In the genomic region with DNA sequence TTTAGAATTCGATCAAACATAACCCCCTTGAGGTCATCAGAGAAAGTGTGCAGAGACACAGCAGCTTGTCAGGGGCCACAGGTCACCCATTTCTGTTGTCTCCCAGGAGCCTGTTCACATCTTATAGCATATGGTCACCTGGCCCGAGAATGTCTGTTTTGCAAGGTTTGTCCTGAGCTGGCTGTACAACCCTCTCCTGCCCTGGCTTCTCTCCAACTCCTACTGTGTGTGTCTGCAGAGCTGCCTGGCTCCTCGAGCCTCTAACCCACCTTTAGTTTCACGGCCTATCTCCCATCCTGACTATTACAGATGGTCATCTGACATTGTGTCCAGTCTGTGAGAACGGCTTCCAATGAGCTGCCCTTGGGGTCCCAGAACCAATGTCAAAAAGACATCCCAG, we compare ENCODE assay signal across 18 cellular contexts.
A peak's percentile ranks its signal among the peaks of the same experiment; 100 is the strongest.
DNase-seq lines count a peak whose midpoint lies in the region; ATAC-seq and TF ChIP-seq lines count a peak whose summit lies in the region.
"Had no signal": no experiment of that assay in that cellular context is flagged by ENCODE, and none has a peak within 500 bp of the region (broad histone marks: within the 10 kb centered on the region; RNA-seq: fewer than 3 reads in every experiment).

No MANE protein-coding gene starts in this region.

- CTCF ChIA-PET in WTC11 (lab: Charles Lee) = interaction anchor here (0.7 to 3.9 kb wide), 2 partner anchors 11 to 185 kb away, joined by 3 to 20 read pairs; no protein-coding TSS in a partner anchor

- H3K4me2 ChIP-seq in neural progenitor cell = no peak overlapping the region

- H3K4me1 Mint-ChIP-seq in WTC11 (peaks cover 13% of the 10 kb centered on the region), neural progenitor cell (peaks cover 20% of the 10 kb centered on the region)
- H3K4me1 Mint-ChIP-seq in activated T-helper 1 cell treated with anti-CD3 and anti-CD28 coated beads, Interleukin-12 subunit alpha, Interleukin-12 subunit beta, Interleukin-2, Interleukin-4 antibody, amounts not matched to agents 30 ng/mL and 10 ng/mL and 1 ng/mL, durations not matched to agents 14 hours and 24 hours and 36 hours (ENCODE audit: low read depth) = no peaks in the 10 kb centered on the region
- H3K4me1 Mint-ChIP-seq: CD4-positive, CD25-positive, alpha-beta regulatory T cell; CD8-positive, alpha-beta memory T cell; IgD-negative memory B cell had no signal

- H3K4me3 Mint-ChIP-seq in WTC11 (no peak overlapping the region), neural progenitor cell (no peak overlapping the region)
- H3K4me3 Mint-ChIP-seq in activated T-helper 1 cell treated with anti-CD3 and anti-CD28 coated beads, Interleukin-12 subunit alpha, Interleukin-12 subunit beta, Interleukin-2, Interleukin-4 antibody, amounts not matched to agents 30 ng/mL and 10 ng/mL and 1 ng/mL, durations not matched to agents 14 hours and 24 hours and 36 hours = no peak overlapping the region
- H3K4me3 Mint-ChIP-seq: CD4-positive, CD25-positive, alpha-beta regulatory T cell; CD8-positive, alpha-beta memory T cell; IgD-negative memory B cell had no signal

- H3F3A ChIP-seq in neural progenitor cell (ENCODE audit: low read depth) = no peaks in the 10 kb centered on the region

- POLR2A ChIA-PET in WTC11 (lab: Charles Lee) = no interaction called here

- H3K27ac ChIP-seq in neural progenitor cell = no peak overlapping the region
- H3K27ac ChIP-seq: GM23248 had no signal

- no peaks in the 10 kb centered on the region for H3K36me3 ChIP-seq in neural progenitor cell
- H3K36me3 ChIP-seq: BE2C had no signal

- TF ChIP-seq POLR2A in GM18505 (IDR thresholded peaks at IDR 0.05; ENCODE audit: borderline replicate concordance, extremely low read depth, insufficient read depth, insufficient read length) = no peak

- no peak overlapping the region for H3K4me3 ChIP-seq in neural progenitor cell
- H3K4me3 ChIP-seq: GM23248 had no signal

- DNase-seq in NCI-H69 (lab: John Stamatoyannopoulos, UW) = peak; percentile 60
- DNase-seq in WTC11 (ENCODE audit: low spot score) = no peak
- DNase-seq in cerebellum (ENCODE audit: low spot score) = peak; percentile 50
- DNase-seq in neural progenitor cell (ENCODE audit: low spot score) = no peak
- DNase-seq in activated T-helper 1 cell treated with anti-CD3 and anti-CD28 coated beads, Interleukin-12 subunit alpha, Interleukin-12 subunit beta, Interleukin-2, Interleukin-4 antibody, amounts not matched to agents 30 ng/mL and 10 ng/mL and 1 ng/mL, durations not matched to agents 14 hours and 24 hours and 36 hours (ENCODE audit: low spot score) = no peak
- DNase-seq: ACHN; BE2C; CD4-positive, CD25-positive, alpha-beta regulatory T cell; CD8-positive, alpha-beta memory T cell; COR-L47; GDM1; GM23248; HCEC 1CT; KBM-7 had no signal

- no peaks in the 10 kb centered on the region for H3K9me3 ChIP-seq in neural progenitor cell (ENCODE audit: low read depth)

- H2AFZ ChIP-seq in neural progenitor cell (replicated peaks) = no peak overlapping the region
- H2AFZ ChIP-seq: GM23248 had no signal

- no peaks in the 10 kb centered on the region for H3K79me2 ChIP-seq in neural progenitor cell (ENCODE audit: low read depth)

- peaks cover under 1% of the 10 kb centered on the region; the same call in 1 of the 2 replicates for H3K36me3 Mint-ChIP-seq in WTC11
- H3K36me3 Mint-ChIP-seq in neural progenitor cell = peaks cover 27% of the 10 kb centered on the region
- H3K36me3 Mint-ChIP-seq in activated T-helper 1 cell treated with anti-CD3 and anti-CD28 coated beads, Interleukin-12 subunit alpha, Interleukin-12 subunit beta, Interleukin-2, Interleukin-4 antibody, amounts not matched to agents 30 ng/mL and 10 ng/mL and 1 ng/mL, durations not matched to agents 14 hours and 24 hours and 36 hours (ENCODE audit: low read depth) = no peaks in the 10 kb centered on the region
- H3K36me3 Mint-ChIP-seq: CD4-positive, CD25-positive, alpha-beta regulatory T cell; CD8-positive, alpha-beta memory T cell; IgD-negative memory B cell had no signal

- no peaks in the 10 kb centered on the region for H3K27me3 ChIP-seq in neural progenitor cell
- H3K27me3 ChIP-seq: BE2C had no signal

- ATAC-seq in WTC11 (no peak), GM18505 (IDR thresholded peaks at IDR 0.05; ENCODE audit: unreplicated experiment) (no peak), GM21381 (IDR thresholded peaks at IDR 0.05; ENCODE audit: unreplicated experiment) (no peak)
- ATAC-seq: HepG2 had no signal

- H3K9me3 Mint-ChIP-seq in WTC11 = no peaks in the 10 kb centered on the region
- peaks cover 2% of the 10 kb centered on the region for H3K9me3 Mint-ChIP-seq in neural progenitor cell
- H3K9me3 Mint-ChIP-seq in activated T-helper 1 cell treated with anti-CD3 and anti-CD28 coated beads, Interleukin-12 subunit alpha, Interleukin-12 subunit beta, Interleukin-2, Interleukin-4 antibody, amounts not matched to agents 30 ng/mL and 10 ng/mL and 1 ng/mL, durations not matched to agents 14 hours and 24 hours and 36 hours = no peaks in the 10 kb centered on the region
- H3K9me3 Mint-ChIP-seq: CD8-positive, alpha-beta memory T cell had no signal

- TF ChIP-seq CTCF in WTC11 (IDR thresholded peaks at IDR 0.05) (no peak), neural progenitor cell (IDR thresholded peaks at IDR 0.05) (no peak)

- intact Hi-C loops in activated T-helper 1 cell treated with anti-CD3 and anti-CD28 coated beads, Interleukin-12 subunit alpha, Interleukin-12 subunit beta, Interleukin-2, Interleukin-4 antibody, amounts not matched to agents 30 ng/mL and 10 ng/mL and 1 ng/mL, durations not matched to agents 14 hours and 24 hours and 36 hours (cut with micrococcal nuclease) = no loop called here

- no peaks in the 10 kb centered on the region for H3K27me3 Mint-ChIP-seq in WTC11 (ENCODE audit: low read depth)
- peaks cover 5% of the 10 kb centered on the region for H3K27me3 Mint-ChIP-seq in neural progenitor cell (ENCODE audit: insufficient read depth, low read depth)
- no peaks in the 10 kb centered on the region for H3K27me3 Mint-ChIP-seq in activated T-helper 1 cell treated with anti-CD3 and anti-CD28 coated beads, Interleukin-12 subunit alpha, Interleukin-12 subunit beta, Interleukin-2, Interleukin-4 antibody, amounts not matched to agents 30 ng/mL and 10 ng/mL and 1 ng/mL, durations not matched to agents 14 hours and 24 hours and 36 hours (ENCODE audit: insufficient read depth)
- H3K27me3 Mint-ChIP-seq: CD4-positive, CD25-positive, alpha-beta regulatory T cell; IgD-negative memory B cell had no signal

- H3K4me1 ChIP-seq in neural progenitor cell = peaks cover 11% of the 10 kb centered on the region
- H3K4me1 ChIP-seq: BE2C had no signal

- no peaks in the 10 kb centered on the region for H4K20me1 ChIP-seq in neural progenitor cell (ENCODE audit: low read depth)

- H3K27ac Mint-ChIP-seq in WTC11 = peak overlapping the region; percentile 45; the same call in 1 of the 2 replicates
- H3K27ac Mint-ChIP-seq in neural progenitor cell = peak overlapping the region; percentile 76
- no peak overlapping the region for H3K27ac Mint-ChIP-seq in activated T-helper 1 cell treated with anti-CD3 and anti-CD28 coated beads, Interleukin-12 subunit alpha, Interleukin-12 subunit beta, Interleukin-2, Interleukin-4 antibody, amounts not matched to agents 30 ng/mL and 10 ng/mL and 1 ng/mL, durations not matched to agents 14 hours and 24 hours and 36 hours
- H3K27ac Mint-ChIP-seq: CD4-positive, CD25-positive, alpha-beta regulatory T cell; CD8-positive, alpha-beta memory T cell; IgD-negative memory B cell had no signal

- no peak overlapping the region for H3K9ac ChIP-seq in neural progenitor cell
- H3K9ac ChIP-seq: GM23248 had no signal

TF ChIP-seq in WTC11, 78 proteins besides CTCF, POLR2A, EP300 and RAD21:
- TF ChIP-seq, protein P1, sequence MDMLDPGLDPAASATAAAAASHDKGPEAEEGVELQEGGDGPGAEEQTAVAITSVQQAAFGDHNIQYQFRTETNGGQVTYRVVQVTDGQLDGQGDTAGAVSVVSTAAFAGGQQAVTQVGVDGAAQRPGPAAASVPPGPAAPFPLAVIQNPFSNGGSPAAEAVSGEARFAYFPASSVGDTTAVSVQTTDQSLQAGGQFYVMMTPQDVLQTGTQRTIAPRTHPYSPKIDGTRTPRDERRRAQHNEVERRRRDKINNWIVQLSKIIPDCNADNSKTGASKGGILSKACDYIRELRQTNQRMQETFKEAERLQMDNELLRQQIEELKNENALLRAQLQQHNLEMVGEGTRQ (CRISPR knock-in tag; IDR thresholded peaks at IDR 0.05) = no peak
- TF ChIP-seq, protein P2, sequence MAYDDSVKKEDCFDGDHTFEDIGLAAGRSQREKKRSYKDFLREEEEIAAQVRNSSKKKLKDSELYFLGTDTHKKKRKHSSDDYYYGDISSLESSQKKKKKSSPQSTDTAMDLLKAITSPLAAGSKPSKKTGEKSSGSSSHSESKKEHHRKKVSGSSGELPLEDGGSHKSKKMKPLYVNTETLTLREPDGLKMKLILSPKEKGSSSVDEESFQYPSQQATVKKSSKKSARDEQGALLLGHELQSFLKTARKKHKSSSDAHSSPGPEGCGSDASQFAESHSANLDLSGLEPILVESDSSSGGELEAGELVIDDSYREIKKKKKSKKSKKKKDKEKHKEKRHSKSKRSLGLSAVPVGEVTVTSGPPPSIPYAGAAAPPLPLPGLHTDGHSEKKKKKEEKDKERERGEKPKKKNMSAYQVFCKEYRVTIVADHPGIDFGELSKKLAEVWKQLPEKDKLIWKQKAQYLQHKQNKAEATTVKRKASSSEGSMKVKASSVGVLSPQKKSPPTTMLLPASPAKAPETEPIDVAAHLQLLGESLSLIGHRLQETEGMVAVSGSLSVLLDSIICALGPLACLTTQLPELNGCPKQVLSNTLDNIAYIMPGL (CRISPR knock-in tag; IDR thresholded peaks at IDR 0.05) = no peak
- TF ChIP-seq CBFB (CRISPR knock-in tag; IDR thresholded peaks at IDR 0.05; ENCODE audit: low read depth) (no peak), JUN (CRISPR knock-in tag; IDR thresholded peaks at IDR 0.05) (no peak)

Comparison
In these comparisons a context has a peak if more than half of its experiments do, and no peak if none do; other contexts are left out.
1. DNase-seq: peak in NCI-H69 (single experiment) and cerebellum (single experiment); none in WTC11 (single experiment), neural progenitor cell (single experiment) and activated T-helper 1 cell treated with anti-CD3 and anti-CD28 coated beads, Interleukin-12 subunit alpha, Interleukin-12 subunit beta, Interleukin-2, Interleukin-4 antibody, amounts not matched to agents 30 ng/mL and 10 ng/mL and 1 ng/mL, durations not matched to agents 14 hours and 24 hours and 36 hours (single experiment).